ENCODE assay signal across 8 cellular contexts in the genomic region with DNA sequence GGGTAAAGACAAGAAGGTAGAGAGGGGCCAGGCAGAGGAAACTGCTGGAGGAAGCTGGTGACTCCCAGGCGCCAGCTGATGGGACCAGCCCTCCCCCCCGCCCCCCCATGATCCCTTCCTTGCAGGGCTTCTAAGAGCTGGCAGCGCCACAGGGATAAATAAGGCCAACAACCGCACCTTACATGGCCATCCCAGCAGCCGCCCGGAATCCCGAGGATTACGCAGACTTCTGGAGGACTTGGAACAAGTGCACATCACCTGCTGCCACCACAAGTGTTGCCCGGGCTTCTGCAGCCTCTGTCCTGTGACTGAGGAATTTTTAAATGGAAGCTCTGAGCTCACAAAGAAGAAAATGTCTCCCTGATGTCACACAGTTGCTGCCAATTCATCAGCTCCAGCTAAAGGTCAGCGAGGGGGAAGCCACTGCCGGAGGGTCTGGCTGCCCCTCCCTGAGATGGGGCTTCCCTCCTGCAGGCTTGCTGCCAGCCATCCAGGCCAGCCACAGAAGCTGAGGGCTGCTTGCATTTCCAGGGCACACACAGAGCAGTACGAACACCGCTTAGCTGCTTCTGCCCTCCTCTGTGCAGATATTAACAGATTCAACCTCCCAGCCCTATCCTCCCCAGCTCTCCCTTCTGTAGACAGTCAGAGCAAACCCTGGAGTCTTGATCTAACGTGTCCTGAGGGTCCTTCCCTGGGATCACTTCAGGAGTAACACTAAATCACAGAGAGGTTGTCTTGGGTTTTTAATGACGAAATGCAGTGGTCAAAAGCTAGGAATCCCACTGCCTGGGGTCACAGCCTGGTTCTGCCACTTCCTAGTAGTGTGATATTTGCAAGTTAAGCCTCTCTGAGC. TPM values are rescaled to one million over a fixed set of nuclear protein-coding genes. Genes with fewer than 3 reads are reported as not detected.
DNase-seq lines count a peak whose midpoint lies in the region; ATAC-seq and TF ChIP-seq lines count a peak whose summit lies in the region.

No MANE protein-coding gene starts in this region.

- H3K27ac ChIP-seq in GM23338 (ENCODE audit: low read depth), result peak overlapping the region; percentile 85
- peak overlapping the region; percentile 98 for H3K27ac ChIP-seq in psoas muscle
- no peak overlapping the region for H3K27ac ChIP-seq in CD4-positive, alpha-beta T cell (ENCODE audit: low read depth, low read length)

- H3K79me2 ChIP-seq in GM23338 (replicated peaks; ENCODE audit: insufficient read depth), result peaks cover 79% of the 10 kb centered on the region

- H3F3A ChIP-seq in GM23338 (replicated peaks; ENCODE audit: low read depth), result peaks cover 14% of the 10 kb centered on the region

- H3K36me3 Mint-ChIP-seq in GM23338 (ENCODE audit: low read depth), result peaks cover 53% of the 10 kb centered on the region
- no peaks in the 10 kb centered on the region for H3K36me3 Mint-ChIP-seq in CD4-positive, alpha-beta T cell (ENCODE audit: low read depth)

- peak overlapping the region; percentile 8; the same call in 1 of the 3 replicates for H3K4me3 Mint-ChIP-seq in GM23338
- no peak overlapping the region for H3K4me3 Mint-ChIP-seq in CD4-positive, alpha-beta T cell

- peak overlapping the region; percentile 85 for H3K27ac Mint-ChIP-seq in GM23338
- no peak overlapping the region for H3K27ac Mint-ChIP-seq in CD4-positive, alpha-beta T cell

- peak overlapping the region; percentile 26 for H3K4me3 ChIP-seq in GM23338
- peak overlapping the region; percentile 29 for H3K4me3 ChIP-seq in psoas muscle
- no peak overlapping the region for H3K4me3 ChIP-seq in lower leg skin (ENCODE audit: low read depth, poor library complexity, severe bottlenecking)

- H3K27me3 ChIP-seq in GM23338 (ENCODE audit: insufficient read depth) (no peaks in the 10 kb centered on the region), psoas muscle (ENCODE audit: insufficient read depth in 3 of 3, low read length in 2 of 3) (no peaks in the 10 kb centered on the region)
- H3K27me3 ChIP-seq in CD4-positive, alpha-beta T cell (ENCODE audit: control insufficient read depth, insufficient read depth, low read length), result no peaks in the 10 kb centered on the region

- H3K4me1 ChIP-seq in GM23338 (ENCODE audit: insufficient read depth) (peaks cover 69% of the 10 kb centered on the region), psoas muscle (peaks cover 66% of the 10 kb centered on the region)

- no peak for TF ChIP-seq CTCF in GM23338 (conservative IDR thresholded peaks at IDR 0.05; ENCODE audit: low read depth in 2 of 2)
- TF ChIP-seq CTCF in psoas muscle (IDR thresholded peaks at IDR 0.05), result no peak
- no peak for TF ChIP-seq CTCF in lower leg skin (IDR thresholded peaks at IDR 0.05)
- no peak for TF ChIP-seq CTCF in CD4-positive, alpha-beta T cell (IDR thresholded peaks at IDR 0.05)

- peak overlapping the region; percentile 65 for H3K4me2 ChIP-seq in GM23338

- CTCF ChIA-PET in CD4-positive, alpha-beta T cell (lab: Charles Lee), result interaction anchor here (1.0 kb wide), 1 partner anchor 80 kb away, joined by 3 read pairs; no protein-coding TSS in a partner anchor

- WGBS in psoas muscle, 3 donors, result 12 to 21% (median 19%) methylated on average over 15 of the region's 15 CpGs
- 32 to 40% methylated on average over 14 to 15 of the region's 15 CpGs for WGBS in lower leg skin, 2 donors

- ATAC-seq in GM23338, result peak; percentile 5
- ATAC-seq in Right ventricle myocardium inferior, result peak; percentile 78
- ATAC-seq in psoas muscle, result peak; percentile 82 to 88 (median 84)
- ATAC-seq in CD4-positive, alpha-beta T cell (ENCODE audit: poor library complexity), result no peak
- no peak for ATAC-seq in stimulated activated naive CD8-positive, alpha-beta T cell treated with anti-CD3 and anti-CD28 coated beads, Interleukin-15, Interleukin-2, amounts not matched to agents 100 U/mL and 50 U/mL, for 24 hours

- TF ChIP-seq POLR2A in lower leg skin (IDR thresholded peaks at IDR 0.05), result no peak

- peaks cover 6% of the 10 kb centered on the region for H3K27me3 Mint-ChIP-seq in GM23338 (ENCODE audit: insufficient read depth, low read depth, poor library complexity)
- no peaks in the 10 kb centered on the region for H3K27me3 Mint-ChIP-seq in CD4-positive, alpha-beta T cell

- H3K9me3 ChIP-seq in psoas muscle, result no peaks in the 10 kb centered on the region
- no peaks in the 10 kb centered on the region for H3K9me3 ChIP-seq in CD4-positive, alpha-beta T cell (ENCODE audit: control insufficient read depth, low read length)

- no peaks in the 10 kb centered on the region for H3K9me2 ChIP-seq in GM23338 (ENCODE audit: insufficient read depth)

- H4K20me1 ChIP-seq in GM23338 (replicated peaks; ENCODE audit: insufficient read depth), result peaks cover 4% of the 10 kb centered on the region; the same call in 1 of the 2 replicates

- peaks cover 70% of the 10 kb centered on the region for H3K4me1 Mint-ChIP-seq in GM23338
- peaks cover 14% of the 10 kb centered on the region for H3K4me1 Mint-ChIP-seq in CD4-positive, alpha-beta T cell (ENCODE audit: low read depth)

- POLR2A ChIA-PET in CD4-positive, alpha-beta T cell (lab: Charles Lee), result no interaction called here

- intact Hi-C loops in Right ventricle myocardium inferior (cut with DNase I) (loop anchor here (2.0 kb wide), 3 partner anchors 29 to 81 kb away; partner anchors contain the start of gene PIM1), psoas muscle (cut with DNase I) (loop anchor here (1.0 to 5.0 kb wide), 6 partner anchors 28 to 79 kb away; partner anchors contain the start of gene PIM1 (in 1 of the 2)), lower leg skin (cut with DNase I; ENCODE audit: low total_unique reads) (no loop called here)
- intact Hi-C loops in CD4-positive, alpha-beta T cell (cut with DNase I, micrococcal nuclease), result no loop called here

- H3K36me3 ChIP-seq in GM23338 (ENCODE audit: insufficient read depth) (peaks cover 8% of the 10 kb centered on the region), psoas muscle (ENCODE audit: insufficient read depth in 1 of 2, low read depth in 1 of 2) (no peaks in the 10 kb centered on the region)

- no peak overlapping the region for H2AFZ ChIP-seq in GM23338

- H3K9me3 Mint-ChIP-seq in GM23338, result no peaks in the 10 kb centered on the region
- no peaks in the 10 kb centered on the region for H3K9me3 Mint-ChIP-seq in CD4-positive, alpha-beta T cell

- no peak for DNase-seq in GM23338 (ENCODE audit: low spot score)
- peak; percentile 77 for DNase-seq in RPMI7951 (ENCODE audit: low read depth)
- peak; percentile 78 for DNase-seq in Right ventricle myocardium inferior (ENCODE audit: missing footprints)
- DNase-seq in psoas muscle, result peak; percentile 82 to 93
- no peak for DNase-seq in lower leg skin (ENCODE audit: low spot score in 2 of 2)
- no peak for DNase-seq in CD4-positive, alpha-beta T cell
- no peak for DNase-seq in stimulated activated naive CD8-positive, alpha-beta T cell treated with anti-CD3 and anti-CD28 coated beads, Interleukin-15, Interleukin-2, amounts not matched to agents 100 U/mL and 50 U/mL, for 24 hours
- DNase-seq in DMS153 treated with DMSO at 0.1 percent for 48 hours (lab: John Stamatoyannopoulos, UW; ENCODE audit: unreplicated experiment), result no peak

TF ChIP-seq in GM23338, 12 proteins besides CTCF, POLR2A, EP300 and RAD21:
- TF ChIP-seq EZH2 (IDR thresholded peaks at IDR 0.05; ENCODE audit: low read depth, unreplicated experiment) (no peak), CREB1 (CRISPR knock-in tag; IDR thresholded peaks at IDR 0.05; ENCODE audit: low read depth) (no peak), ZNF114 (CRISPR knock-in tag; IDR thresholded peaks at IDR 0.05) (no peak), POLR2AphosphoS5 (IDR thresholded peaks at IDR 0.05; ENCODE audit: low read depth) (peak; percentile 50; the same call in 1 of the 2 replicates), ZNF331 (CRISPR knock-in tag; IDR thresholded peaks at IDR 0.05; ENCODE audit: low read depth) (no peak), REST (IDR thresholded peaks at IDR 0.05; ENCODE audit: unreplicated experiment) (no peak)
- TF ChIP-seq, protein P1, sequence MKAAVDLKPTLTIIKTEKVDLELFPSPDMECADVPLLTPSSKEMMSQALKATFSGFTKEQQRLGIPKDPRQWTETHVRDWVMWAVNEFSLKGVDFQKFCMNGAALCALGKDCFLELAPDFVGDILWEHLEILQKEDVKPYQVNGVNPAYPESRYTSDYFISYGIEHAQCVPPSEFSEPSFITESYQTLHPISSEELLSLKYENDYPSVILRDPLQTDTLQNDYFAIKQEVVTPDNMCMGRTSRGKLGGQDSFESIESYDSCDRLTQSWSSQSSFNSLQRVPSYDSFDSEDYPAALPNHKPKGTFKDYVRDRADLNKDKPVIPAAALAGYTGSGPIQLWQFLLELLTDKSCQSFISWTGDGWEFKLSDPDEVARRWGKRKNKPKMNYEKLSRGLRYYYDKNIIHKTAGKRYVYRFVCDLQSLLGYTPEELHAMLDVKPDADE (IDR thresholded peaks at IDR 0.05), result no peak

RNA-seq across cellular contexts. Expression of gene PIM1, which starts 38.6 kb away (rescaled TPM):
- total RNA-seq in GM23338 (2014; rRNA removed; shearing (Covaris generic)), result 64.0 and 74.2 TPM in 2 replicates
- polyA plus RNA-seq in GM23338 (2016; fragmentation: Nextera tagmentation; extraction: Ambion mirVana) (43.7 and 46.0 TPM in 2 replicates), psoas muscle (10 to 100 TPM in 1 of 3 donors, 1 to 10 TPM in 2; 2.8 to 16.5 (median 7.8) TPM)
- total RNA-seq in RPMI7951 (2014; rRNA removed; shearing (Covaris generic)), result 7.7 and 8.2 TPM in 2 replicates
- total RNA-seq in Right ventricle myocardium inferior (27.8 TPM), psoas muscle (10 to 100 TPM; 18.0 to 45.5 (median 32.8) TPM), lower leg skin (100 to 1,000 TPM; 136 to 173 (median 150) TPM)
- total RNA-seq in CD4-positive, alpha-beta T cell, result 100 to 1,000 TPM; 175 to 183 TPM

Comparison
In these comparisons a context has a peak if more than half of its experiments do, and no peak if none do; other contexts are left out.
1. ATAC-seq: peak in GM23338 (single experiment), Right ventricle myocardium inferior (single experiment) and psoas muscle (4 of 4); none in CD4-positive, alpha-beta T cell (single experiment) and stimulated activated naive CD8-positive, alpha-beta T cell treated with anti-CD3 and anti-CD28 coated beads, Interleukin-15, Interleukin-2, amounts not matched to agents 100 U/mL and 50 U/mL, for 24 hours (single experiment).
2. DNase-seq: peak in RPMI7951 (single experiment), Right ventricle myocardium inferior (single experiment) and psoas muscle (2 of 2); none in GM23338 (single experiment), lower leg skin (0 of 2), CD4-positive, alpha-beta T cell (0 of 10), stimulated activated naive CD8-positive, alpha-beta T cell treated with anti-CD3 and anti-CD28 coated beads, Interleukin-15, Interleukin-2, amounts not matched to agents 100 U/mL and 50 U/mL, for 24 hours (single experiment) and DMS153 treated with DMSO at 0.1 percent for 48 hours (single experiment).
3. intact Hi-C loops: an anchor here in Right ventricle myocardium inferior (2.0 kb wide) and psoas muscle (1.0 to 5.0 kb wide); none called in lower leg skin and CD4-positive, alpha-beta T cell.